In genomic region chr5:151547364-151547763, GRCh38 we compare ENCODE assay signal across 16 cellular contexts. TPM values are rescaled to one million over a fixed set of nuclear protein-coding genes. Genes with fewer than 3 reads are reported as not detected.
DNase-seq lines count a peak whose midpoint lies in the region; ATAC-seq and TF ChIP-seq lines count a peak whose summit lies in the region.
"Had no signal": no experiment of that assay in that cellular context is flagged by ENCODE, and none has a peak within 500 bp of the region (broad histone marks: within the 10 kb centered on the region; RNA-seq: fewer than 3 reads in every experiment).

No MANE protein-coding gene starts in this region.

- no peaks in the 10 kb centered on the region for H3K79me2 ChIP-seq in neural progenitor cell (ENCODE audit: low read depth)

- no peaks in the 10 kb centered on the region for H3K27me3 Mint-ChIP-seq in activated T-helper 17 cell treated with anti-CD3 and anti-CD28 coated beads, Interleukin-2, amount 50 U/mL, for 72 hours
- peaks cover 2% of the 10 kb centered on the region for H3K27me3 Mint-ChIP-seq in neural progenitor cell (ENCODE audit: insufficient read depth, low read depth)
- no peaks in the 10 kb centered on the region for H3K27me3 Mint-ChIP-seq in activated naive CD8-positive, alpha-beta T cell treated with anti-CD3 and anti-CD28 coated beads, Interleukin-2, amount 50 U/mL, for 24 hours

- H3K4me2 ChIP-seq in neural progenitor cell, result peak overlapping the region; percentile 68

- no peak overlapping the region for H3K27ac ChIP-seq in neural progenitor cell
- H3K27ac ChIP-seq: GM23248 had no signal

- no peaks in the 10 kb centered on the region for H3K9me3 ChIP-seq in neural progenitor cell (ENCODE audit: low read depth)

- no peaks in the 10 kb centered on the region for H3F3A ChIP-seq in neural progenitor cell (ENCODE audit: low read depth)

- H3K4me1 Mint-ChIP-seq in activated T-helper 17 cell treated with anti-CD3 and anti-CD28 coated beads, Interleukin-2, amount 50 U/mL, for 72 hours, result no peaks in the 10 kb centered on the region
- peaks cover 7% of the 10 kb centered on the region for H3K4me1 Mint-ChIP-seq in neural progenitor cell
- no peaks in the 10 kb centered on the region for H3K4me1 Mint-ChIP-seq in activated naive CD8-positive, alpha-beta T cell treated with anti-CD3 and anti-CD28 coated beads, Interleukin-2, amount 50 U/mL, for 24 hours
- H3K4me1 Mint-ChIP-seq: CD4-positive, alpha-beta memory T cell had no signal

- DNase-seq in NCI-H524 (lab: John Stamatoyannopoulos, UW) (peak; percentile 2 to 60), NCI-H524 treated with DMSO at 0.1 percent for 48 hours (lab: John Stamatoyannopoulos, UW) (no peak), neural progenitor cell (ENCODE audit: low spot score) (no peak)
- DNase-seq in activated CD4-positive, CD25-positive, alpha-beta regulatory T cell (lab: John Stamatoyannopoulos, UW), result no peak
- no peak for DNase-seq in activated naive CD8-positive, alpha-beta T cell treated with anti-CD3 and anti-CD28 coated beads, Interleukin-2, amount 50 U/mL, for 24 hours
- DNase-seq: C1 segment of cervical spinal cord; Calu3; CD4-positive, alpha-beta memory T cell; GF-D8; GM23248; H7; HCEC 1CT had no signal

- peak; percentile 17 to 43 for ATAC-seq in activated CD4-positive, CD25-positive, alpha-beta regulatory T cell treated with anti-CD3 and anti-CD28 coated beads, Interleukin-2, amount 50 U/mL, for 24 hours
- peak; percentile 49 for ATAC-seq in activated T-helper 17 cell treated with anti-CD3 and anti-CD28 coated beads, Interleukin-2, amount 50 U/mL, for 72 hours (replicated peaks)
- ATAC-seq in activated naive CD8-positive, alpha-beta T cell treated with anti-CD3 and anti-CD28 coated beads, Interleukin-2, amount 50 U/mL, for 24 hours, result no peak

- peaks cover 17% of the 10 kb centered on the region for H3K4me1 ChIP-seq in neural progenitor cell

- TF ChIP-seq CTCF in neural progenitor cell (IDR thresholded peaks at IDR 0.05), result no peak

- no peaks in the 10 kb centered on the region for H3K9me3 Mint-ChIP-seq in activated T-helper 17 cell treated with anti-CD3 and anti-CD28 coated beads, Interleukin-2, amount 50 U/mL, for 72 hours
- H3K9me3 Mint-ChIP-seq in neural progenitor cell, result no peaks in the 10 kb centered on the region
- H3K9me3 Mint-ChIP-seq in activated naive CD8-positive, alpha-beta T cell treated with anti-CD3 and anti-CD28 coated beads, Interleukin-2, amount 50 U/mL, for 24 hours, result no peaks in the 10 kb centered on the region
- H3K9me3 Mint-ChIP-seq: CD4-positive, alpha-beta memory T cell had no signal

- no peak overlapping the region for H3K27ac Mint-ChIP-seq in activated T-helper 17 cell treated with anti-CD3 and anti-CD28 coated beads, Interleukin-2, amount 50 U/mL, for 72 hours
- H3K27ac Mint-ChIP-seq in neural progenitor cell, result no peak overlapping the region
- no peak overlapping the region for H3K27ac Mint-ChIP-seq in activated naive CD8-positive, alpha-beta T cell treated with anti-CD3 and anti-CD28 coated beads, Interleukin-2, amount 50 U/mL, for 24 hours
- H3K27ac Mint-ChIP-seq: CD4-positive, alpha-beta memory T cell had no signal

- no peaks in the 10 kb centered on the region for H3K36me3 ChIP-seq in neural progenitor cell

- H3K4me3 Mint-ChIP-seq in activated T-helper 17 cell treated with anti-CD3 and anti-CD28 coated beads, Interleukin-2, amount 50 U/mL, for 72 hours, result no peak overlapping the region
- no peak overlapping the region for H3K4me3 Mint-ChIP-seq in neural progenitor cell
- no peak overlapping the region for H3K4me3 Mint-ChIP-seq in activated naive CD8-positive, alpha-beta T cell treated with anti-CD3 and anti-CD28 coated beads, Interleukin-2, amount 50 U/mL, for 24 hours
- H3K4me3 Mint-ChIP-seq: CD4-positive, alpha-beta memory T cell had no signal

- no peaks in the 10 kb centered on the region for H3K27me3 ChIP-seq in neural progenitor cell

- no peak overlapping the region for H2AFZ ChIP-seq in neural progenitor cell (replicated peaks)
- H2AFZ ChIP-seq: GM23248 had no signal

- no peaks in the 10 kb centered on the region for H3K36me3 Mint-ChIP-seq in activated T-helper 17 cell treated with anti-CD3 and anti-CD28 coated beads, Interleukin-2, amount 50 U/mL, for 72 hours (ENCODE audit: low read depth)
- H3K36me3 Mint-ChIP-seq in neural progenitor cell, result no peaks in the 10 kb centered on the region
- no peaks in the 10 kb centered on the region for H3K36me3 Mint-ChIP-seq in activated naive CD8-positive, alpha-beta T cell treated with anti-CD3 and anti-CD28 coated beads, Interleukin-2, amount 50 U/mL, for 24 hours (ENCODE audit: low read depth)
- H3K36me3 Mint-ChIP-seq: CD4-positive, alpha-beta memory T cell had no signal

- no peak overlapping the region for H3K9ac ChIP-seq in neural progenitor cell
- H3K9ac ChIP-seq: GM23248 had no signal

- H4K20me1 ChIP-seq in neural progenitor cell (ENCODE audit: low read depth), result no peaks in the 10 kb centered on the region

- no peak overlapping the region for H3K4me3 ChIP-seq in neural progenitor cell
- H3K4me3 ChIP-seq: GM23248 had no signal

RNA-seq across cellular contexts. Expression of gene FAT2, which starts 43.8 kb away (rescaled TPM):
- not detected for total RNA-seq in activated T-helper 17 cell treated with anti-CD3 and anti-CD28 coated beads, Interleukin-2, amount 50 U/mL, for 72 hours
- 0.36 and 0.37 TPM in 2 replicates for total RNA-seq in neural progenitor cell (ENCODE audit: low replicate concordance)
- total RNA-seq: A673; Calu3; CD4-positive, alpha-beta memory T cell; G401; GM23248 had no signal

Comparison
In these comparisons a context has a peak if more than half of its experiments do, and no peak if none do; other contexts are left out.
1. DNase-seq: peak in NCI-H524 (2 of 2); none in NCI-H524 treated with DMSO at 0.1 percent for 48 hours (single experiment), activated CD4-positive, CD25-positive, alpha-beta regulatory T cell (0 of 4), neural progenitor cell (single experiment) and activated naive CD8-positive, alpha-beta T cell treated with anti-CD3 and anti-CD28 coated beads, Interleukin-2, amount 50 U/mL, for 24 hours (single experiment).